Comparison of ENCODE assay signal across 1 cellular context in the genomic region with DNA sequence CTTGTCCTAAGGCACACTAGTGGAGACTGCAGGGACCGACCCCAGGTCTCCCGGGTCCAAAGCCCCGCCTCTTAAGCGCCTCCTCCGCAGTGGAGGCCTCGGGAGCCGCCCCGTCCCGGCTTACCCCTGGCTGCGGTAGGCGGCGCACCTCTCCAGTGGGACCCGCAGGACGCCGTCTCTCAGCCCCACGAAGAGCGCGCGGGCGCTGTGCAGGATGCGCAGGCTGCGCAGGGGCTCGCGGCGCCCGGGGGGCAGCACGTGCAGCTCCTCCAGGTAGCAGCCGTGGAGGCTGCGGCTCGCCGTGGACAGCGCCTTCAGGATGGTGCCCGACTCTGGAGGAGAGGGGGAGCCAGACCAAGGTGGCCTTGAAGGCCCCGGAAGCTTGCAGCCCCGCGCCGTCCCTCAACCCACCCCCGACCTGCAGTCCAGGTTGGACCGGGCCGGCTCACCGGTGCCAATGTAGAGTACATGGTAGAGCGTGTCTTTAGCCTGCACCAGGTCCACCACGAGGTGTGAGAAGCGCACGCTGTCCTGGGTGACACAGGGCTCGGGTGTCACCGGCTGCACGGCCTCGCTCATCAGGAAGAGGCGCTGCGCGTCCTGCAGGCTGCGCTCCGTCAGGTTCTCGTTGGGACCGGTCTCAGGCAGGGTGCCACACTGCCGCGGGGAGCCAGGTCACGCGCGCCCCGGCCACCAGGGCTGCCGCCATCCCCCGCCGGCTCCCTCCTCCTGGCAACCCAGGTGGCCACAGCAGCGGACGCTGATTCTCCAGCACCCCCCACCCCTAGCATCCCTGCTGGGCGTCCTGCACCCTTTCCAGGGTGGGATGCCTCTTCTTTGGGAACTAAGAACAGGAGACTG.
TF ChIP-seq lines count a peak whose summit lies in the region.

No MANE protein-coding gene starts in this region.

TF ChIP-seq in HepG2, 621 proteins besides CTCF, POLR2A, EP300 and RAD21 (continued from another document and continues in another):
- TF ChIP-seq, protein P1, sequence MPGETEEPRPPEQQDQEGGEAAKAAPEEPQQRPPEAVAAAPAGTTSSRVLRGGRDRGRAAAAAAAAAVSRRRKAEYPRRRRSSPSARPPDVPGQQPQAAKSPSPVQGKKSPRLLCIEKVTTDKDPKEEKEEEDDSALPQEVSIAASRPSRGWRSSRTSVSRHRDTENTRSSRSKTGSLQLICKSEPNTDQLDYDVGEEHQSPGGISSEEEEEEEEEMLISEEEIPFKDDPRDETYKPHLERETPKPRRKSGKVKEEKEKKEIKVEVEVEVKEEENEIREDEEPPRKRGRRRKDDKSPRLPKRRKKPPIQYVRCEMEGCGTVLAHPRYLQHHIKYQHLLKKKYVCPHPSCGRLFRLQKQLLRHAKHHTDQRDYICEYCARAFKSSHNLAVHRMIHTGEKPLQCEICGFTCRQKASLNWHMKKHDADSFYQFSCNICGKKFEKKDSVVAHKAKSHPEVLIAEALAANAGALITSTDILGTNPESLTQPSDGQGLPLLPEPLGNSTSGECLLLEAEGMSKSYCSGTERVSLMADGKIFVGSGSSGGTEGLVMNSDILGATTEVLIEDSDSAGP (CRISPR knock-in tag; IDR thresholded peaks at IDR 0.05; ENCODE audit: borderline replicate concordance): peak; percentile 41; the same call in 1 of the 2 replicates
- no peak for TF ChIP-seq ZNF530 (CRISPR knock-in tag; IDR thresholded peaks at IDR 0.05; ENCODE audit: low read depth)
- TF ChIP-seq, protein P2, sequence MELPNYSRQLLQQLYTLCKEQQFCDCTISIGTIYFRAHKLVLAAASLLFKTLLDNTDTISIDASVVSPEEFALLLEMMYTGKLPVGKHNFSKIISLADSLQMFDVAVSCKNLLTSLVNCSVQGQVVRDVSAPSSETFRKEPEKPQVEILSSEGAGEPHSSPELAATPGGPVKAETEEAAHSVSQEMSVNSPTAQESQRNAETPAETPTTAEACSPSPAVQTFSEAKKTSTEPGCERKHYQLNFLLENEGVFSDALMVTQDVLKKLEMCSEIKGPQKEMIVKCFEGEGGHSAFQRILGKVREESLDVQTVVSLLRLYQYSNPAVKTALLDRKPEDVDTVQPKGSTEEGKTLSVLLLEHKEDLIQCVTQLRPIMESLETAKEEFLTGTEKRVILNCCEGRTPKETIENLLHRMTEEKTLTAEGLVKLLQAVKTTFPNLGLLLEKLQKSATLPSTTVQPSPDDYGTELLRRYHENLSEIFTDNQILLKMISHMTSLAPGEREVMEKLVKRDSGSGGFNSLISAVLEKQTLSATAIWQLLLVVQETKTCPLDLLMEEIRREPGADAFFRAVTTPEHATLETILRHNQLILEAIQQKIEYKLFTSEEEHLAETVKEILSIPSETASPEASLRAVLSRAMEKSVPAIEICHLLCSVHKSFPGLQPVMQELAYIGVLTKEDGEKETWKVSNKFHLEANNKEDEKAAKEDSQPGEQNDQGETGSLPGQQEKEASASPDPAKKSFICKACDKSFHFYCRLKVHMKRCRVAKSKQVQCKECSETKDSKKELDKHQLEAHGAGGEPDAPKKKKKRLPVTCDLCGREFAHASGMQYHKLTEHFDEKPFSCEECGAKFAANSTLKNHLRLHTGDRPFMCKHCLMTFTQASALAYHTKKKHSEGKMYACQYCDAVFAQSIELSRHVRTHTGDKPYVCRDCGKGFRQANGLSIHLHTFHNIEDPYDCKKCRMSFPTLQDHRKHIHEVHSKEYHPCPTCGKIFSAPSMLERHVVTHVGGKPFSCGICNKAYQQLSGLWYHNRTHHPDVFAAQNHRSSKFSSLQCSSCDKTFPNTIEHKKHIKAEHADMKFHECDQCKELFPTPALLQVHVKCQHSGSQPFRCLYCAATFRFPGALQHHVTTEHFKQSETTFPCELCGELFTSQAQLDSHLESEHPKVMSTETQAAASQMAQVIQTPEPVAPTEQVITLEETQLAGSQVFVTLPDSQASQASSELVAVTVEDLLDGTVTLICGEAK (IDR thresholded peaks at IDR 0.05): no peak
- TF ChIP-seq, protein P2 (CRISPR knock-in tag; IDR thresholded peaks at IDR 0.05): no peak
- TF ChIP-seq ZNF720 (CRISPR knock-in tag; IDR thresholded peaks at IDR 0.05): no peak
- no peak for TF ChIP-seq SATB2 (CRISPR knock-in tag; IDR thresholded peaks at IDR 0.05)
- no peak for TF ChIP-seq NFYB (CRISPR knock-in tag; IDR thresholded peaks at IDR 0.05)
- TF ChIP-seq, protein P3, sequence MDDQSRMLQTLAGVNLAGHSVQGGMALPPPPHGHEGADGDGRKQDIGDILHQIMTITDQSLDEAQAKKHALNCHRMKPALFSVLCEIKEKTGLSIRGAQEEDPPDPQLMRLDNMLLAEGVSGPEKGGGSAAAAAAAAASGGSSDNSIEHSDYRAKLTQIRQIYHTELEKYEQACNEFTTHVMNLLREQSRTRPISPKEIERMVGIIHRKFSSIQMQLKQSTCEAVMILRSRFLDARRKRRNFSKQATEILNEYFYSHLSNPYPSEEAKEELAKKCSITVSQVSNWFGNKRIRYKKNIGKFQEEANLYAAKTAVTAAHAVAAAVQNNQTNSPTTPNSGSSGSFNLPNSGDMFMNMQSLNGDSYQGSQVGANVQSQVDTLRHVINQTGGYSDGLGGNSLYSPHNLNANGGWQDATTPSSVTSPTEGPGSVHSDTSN (CRISPR knock-in tag; IDR thresholded peaks at IDR 0.05; ENCODE audit: borderline replicate concordance): no peak
- TF ChIP-seq ZSCAN20 (CRISPR knock-in tag; IDR thresholded peaks at IDR 0.05; ENCODE audit: borderline replicate concordance): no peak
- TF ChIP-seq JARID2 (CRISPR knock-in tag; IDR thresholded peaks at IDR 0.05; ENCODE audit: insufficient replicate concordance): no peak
- TF ChIP-seq ZNF891 (CRISPR knock-in tag; IDR thresholded peaks at IDR 0.05): no peak
- TF ChIP-seq, protein P4, sequence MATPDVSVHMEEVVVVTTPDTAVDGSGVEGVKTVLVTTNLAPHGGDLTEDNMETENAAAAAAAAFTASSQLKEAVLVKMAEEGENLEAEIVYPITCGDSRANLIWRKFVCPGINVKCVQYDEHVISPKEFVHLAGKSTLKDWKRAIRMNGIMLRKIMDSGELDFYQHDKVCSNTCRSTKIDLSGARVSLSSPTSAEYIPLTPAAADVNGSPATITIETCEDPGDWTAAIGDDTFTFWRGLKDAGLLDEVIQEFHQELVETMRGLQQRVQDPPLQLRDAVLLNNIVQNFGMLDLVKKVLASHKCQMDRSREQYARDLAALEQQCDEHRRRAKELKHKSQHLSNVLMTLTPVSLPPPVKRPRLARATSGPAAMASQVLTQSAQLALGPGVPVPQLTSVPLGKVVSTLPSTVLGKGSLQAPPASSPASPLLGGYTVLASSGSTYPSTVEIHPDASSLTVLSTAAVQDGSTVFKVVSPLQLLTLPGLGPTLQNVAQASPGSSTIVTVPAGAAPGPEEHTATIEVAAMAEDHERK (CRISPR knock-in tag; IDR thresholded peaks at IDR 0.05; ENCODE audit: low read depth): no peak
- peak; percentile 36; the same call in 1 of the 2 replicates for TF ChIP-seq STAG1 (CRISPR knock-in tag; IDR thresholded peaks at IDR 0.05)
- no peak for TF ChIP-seq ZNF546 (CRISPR knock-in tag; conservative IDR thresholded peaks at IDR 0.05)
- TF ChIP-seq, protein P5, sequence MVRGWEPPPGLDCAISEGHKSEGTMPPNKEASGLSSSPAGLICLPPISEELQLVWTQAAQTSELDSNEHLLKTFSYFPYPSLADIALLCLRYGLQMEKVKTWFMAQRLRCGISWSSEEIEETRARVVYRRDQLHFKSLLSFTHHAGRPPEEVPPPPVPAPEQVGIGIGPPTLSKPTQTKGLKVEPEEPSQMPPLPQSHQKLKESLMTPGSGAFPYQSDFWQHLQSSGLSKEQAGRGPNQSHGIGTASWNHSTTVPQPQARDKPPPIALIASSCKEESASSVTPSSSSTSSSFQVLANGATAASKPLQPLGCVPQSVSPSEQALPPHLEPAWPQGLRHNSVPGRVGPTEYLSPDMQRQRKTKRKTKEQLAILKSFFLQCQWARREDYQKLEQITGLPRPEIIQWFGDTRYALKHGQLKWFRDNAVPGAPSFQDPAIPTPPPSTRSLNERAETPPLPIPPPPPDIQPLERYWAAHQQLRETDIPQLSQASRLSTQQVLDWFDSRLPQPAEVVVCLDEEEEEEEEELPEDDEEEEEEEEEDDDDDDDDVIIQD (CRISPR knock-in tag; IDR thresholded peaks at IDR 0.05; ENCODE audit: low read depth): no peak
- TF ChIP-seq SALL2 (CRISPR knock-in tag; IDR thresholded peaks at IDR 0.05): no peak
- TF ChIP-seq SIN3A (IDR thresholded peaks at IDR 0.05; ENCODE audit: borderline replicate concordance, low read depth, low read length): no peak
- no peak for TF ChIP-seq HOXA7 (CRISPR knock-in tag; IDR thresholded peaks at IDR 0.05)
- no peak for TF ChIP-seq ZNF660 (CRISPR knock-in tag; IDR thresholded peaks at IDR 0.05; ENCODE audit: borderline replicate concordance, low read depth)
- TF ChIP-seq, protein P6, sequence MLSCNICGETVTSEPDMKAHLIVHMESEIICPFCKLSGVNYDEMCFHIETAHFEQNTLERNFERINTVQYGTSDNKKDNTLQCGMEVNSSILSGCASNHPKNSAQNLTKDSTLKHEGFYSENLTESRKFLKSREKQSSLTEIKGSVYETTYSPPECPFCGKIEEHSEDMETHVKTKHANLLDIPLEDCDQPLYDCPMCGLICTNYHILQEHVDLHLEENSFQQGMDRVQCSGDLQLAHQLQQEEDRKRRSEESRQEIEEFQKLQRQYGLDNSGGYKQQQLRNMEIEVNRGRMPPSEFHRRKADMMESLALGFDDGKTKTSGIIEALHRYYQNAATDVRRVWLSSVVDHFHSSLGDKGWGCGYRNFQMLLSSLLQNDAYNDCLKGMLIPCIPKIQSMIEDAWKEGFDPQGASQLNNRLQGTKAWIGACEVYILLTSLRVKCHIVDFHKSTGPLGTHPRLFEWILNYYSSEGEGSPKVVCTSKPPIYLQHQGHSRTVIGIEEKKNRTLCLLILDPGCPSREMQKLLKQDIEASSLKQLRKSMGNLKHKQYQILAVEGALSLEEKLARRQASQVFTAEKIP (CRISPR knock-in tag; IDR thresholded peaks at IDR 0.05; ENCODE audit: borderline replicate concordance): no peak
- TF ChIP-seq, protein P7, sequence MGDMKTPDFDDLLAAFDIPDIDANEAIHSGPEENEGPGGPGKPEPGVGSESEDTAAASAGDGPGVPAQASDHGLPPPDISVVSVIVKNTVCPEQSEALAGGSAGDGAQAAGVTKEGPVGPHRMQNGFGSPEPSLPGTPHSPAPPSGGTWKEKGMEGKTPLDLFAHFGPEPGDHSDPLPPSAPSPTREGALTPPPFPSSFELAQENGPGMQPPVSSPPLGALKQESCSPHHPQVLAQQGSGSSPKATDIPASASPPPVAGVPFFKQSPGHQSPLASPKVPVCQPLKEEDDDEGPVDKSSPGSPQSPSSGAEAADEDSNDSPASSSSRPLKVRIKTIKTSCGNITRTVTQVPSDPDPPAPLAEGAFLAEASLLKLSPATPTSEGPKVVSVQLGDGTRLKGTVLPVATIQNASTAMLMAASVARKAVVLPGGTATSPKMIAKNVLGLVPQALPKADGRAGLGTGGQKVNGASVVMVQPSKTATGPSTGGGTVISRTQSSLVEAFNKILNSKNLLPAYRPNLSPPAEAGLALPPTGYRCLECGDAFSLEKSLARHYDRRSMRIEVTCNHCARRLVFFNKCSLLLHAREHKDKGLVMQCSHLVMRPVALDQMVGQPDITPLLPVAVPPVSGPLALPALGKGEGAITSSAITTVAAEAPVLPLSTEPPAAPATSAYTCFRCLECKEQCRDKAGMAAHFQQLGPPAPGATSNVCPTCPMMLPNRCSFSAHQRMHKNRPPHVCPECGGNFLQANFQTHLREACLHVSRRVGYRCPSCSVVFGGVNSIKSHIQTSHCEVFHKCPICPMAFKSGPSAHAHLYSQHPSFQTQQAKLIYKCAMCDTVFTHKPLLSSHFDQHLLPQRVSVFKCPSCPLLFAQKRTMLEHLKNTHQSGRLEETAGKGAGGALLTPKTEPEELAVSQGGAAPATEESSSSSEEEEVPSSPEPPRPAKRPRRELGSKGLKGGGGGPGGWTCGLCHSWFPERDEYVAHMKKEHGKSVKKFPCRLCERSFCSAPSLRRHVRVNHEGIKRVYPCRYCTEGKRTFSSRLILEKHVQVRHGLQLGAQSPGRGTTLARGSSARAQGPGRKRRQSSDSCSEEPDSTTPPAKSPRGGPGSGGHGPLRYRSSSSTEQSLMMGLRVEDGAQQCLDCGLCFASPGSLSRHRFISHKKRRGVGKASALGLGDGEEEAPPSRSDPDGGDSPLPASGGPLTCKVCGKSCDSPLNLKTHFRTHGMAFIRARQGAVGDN (CRISPR knock-in tag; IDR thresholded peaks at IDR 0.05): 0 out of 2 replicates have a peak, but pooled peaks have one; percentile 7
- peak; percentile 20; the same call in 1 of the 2 replicates for TF ChIP-seq RXRA (CRISPR knock-in tag; IDR thresholded peaks at IDR 0.05)
- no peak for TF ChIP-seq THYN1 (CRISPR knock-in tag; IDR thresholded peaks at IDR 0.05; ENCODE audit: borderline replicate concordance, low read depth)
- no peak for TF ChIP-seq ZNF205 (CRISPR knock-in tag; IDR thresholded peaks at IDR 0.05)
- no peak for TF ChIP-seq ZNF326 (CRISPR knock-in tag; IDR thresholded peaks at IDR 0.05; ENCODE audit: borderline replicate concordance)
- TF ChIP-seq HNRNPL (IDR thresholded peaks at IDR 0.05; ENCODE audit: low read depth, low read length): no peak
- no peak for TF ChIP-seq ZSCAN29 (CRISPR knock-in tag; conservative IDR thresholded peaks at IDR 0.05)
- no peak for TF ChIP-seq ZNF451 (CRISPR knock-in tag; IDR thresholded peaks at IDR 0.05)
- TF ChIP-seq KLF6 (CRISPR knock-in tag; IDR thresholded peaks at IDR 0.05): no peak
- no peak for TF ChIP-seq DNMT1 (CRISPR knock-in tag; IDR thresholded peaks at IDR 0.05)
- no peak for TF ChIP-seq MXI1 (IDR thresholded peaks at IDR 0.05; ENCODE audit: borderline replicate concordance, low read depth, low read length)
- no peak for TF ChIP-seq JDP2 (CRISPR knock-in tag; IDR thresholded peaks at IDR 0.05; ENCODE audit: borderline replicate concordance)
- TF ChIP-seq GATAD1 (CRISPR knock-in tag; IDR thresholded peaks at IDR 0.05): no peak
- no peak for TF ChIP-seq BHLHE40 (IDR thresholded peaks at IDR 0.05; ENCODE audit: low read length)
- TF ChIP-seq ZNF557 (CRISPR knock-in tag; IDR thresholded peaks at IDR 0.05): no peak
